ENCODE assay signal across 22 cellular contexts in genomic region chr2:11112870-11113428, GRCh38. TPM values are rescaled to one million over a fixed set of nuclear protein-coding genes. Genes with fewer than 3 reads are reported as not detected.
DNase-seq lines count a peak whose midpoint lies in the region; ATAC-seq, FAIRE-seq and TF ChIP-seq lines count a peak whose summit lies in the region.
"Had no signal": no experiment of that assay in that cellular context is flagged by ENCODE, and none has a peak within 500 bp of the region (broad histone marks: within the 10 kb centered on the region; RNA-seq: fewer than 3 reads in every experiment).

No MANE protein-coding gene starts in this region.

- H3K23ac ChIP-seq in H9 (ENCODE audit: insufficient read length, low read depth, low read length) (no peak overlapping the region), mesenchymal stem cell (ENCODE audit: low read length in 2 of 2) (no peak overlapping the region)

- H2BK120ac ChIP-seq in H9 (ENCODE audit: low read depth, low read length, poor library complexity, severe bottlenecking) (no peak overlapping the region), mesenchymal stem cell (ENCODE audit: low read depth, low read length) (no peak overlapping the region)

- H2BK20ac ChIP-seq in H9 (ENCODE audit: low read depth, low read length, poor library complexity, severe bottlenecking): no peak overlapping the region

- H3K9me3 Mint-ChIP-seq in H9 (peaks cover 5 to 10% of the 10 kb centered on the region in 2 experiments; a peak in 4 of 5 replicates), WTC11 (peaks cover 12% of the 10 kb centered on the region), endothelial cell (ENCODE audit: unreplicated experiment) (peaks cover 16% of the 10 kb centered on the region)
- peaks cover 5% of the 10 kb centered on the region for H3K9me3 Mint-ChIP-seq in activated naive CD4-positive, alpha-beta T cell treated with anti-CD3 and anti-CD28 coated beads for 36 hours

- H3K27me3 ChIP-seq in H9 (ENCODE audit: insufficient read depth, low read length): no peaks in the 10 kb centered on the region
- peaks cover 13 to 27% of the 10 kb centered on the region in 2 experiments for H3K27me3 ChIP-seq in mesenchymal stem cell (ENCODE audit: control insufficient read depth in 1 of 2, insufficient read depth in 1 of 2, low read length in 2 of 2)
- H3K27me3 ChIP-seq: SJCRH30 had no signal

- H4K91ac ChIP-seq in H9 (ENCODE audit: insufficient read length, low read depth, low read length): no peak overlapping the region
- peak overlapping the region; percentile 44 for H4K91ac ChIP-seq in mesenchymal stem cell (ENCODE audit: low read length)

- CTCF ChIA-PET in WTC11 (lab: Charles Lee): interaction anchor here (2.3 to 2.4 kb wide), 2 partner anchors 11 to 17 kb away, joined by 5 to 8 read pairs; no protein-coding TSS in a partner anchor
- CTCF ChIA-PET in activated naive CD4-positive, alpha-beta T cell treated with anti-CD3 and anti-CD28 coated beads for 36 hours (lab: Charles Lee): interaction anchor here (2.2 kb wide), 1 partner anchor 12 kb away, joined by 5 read pairs; no protein-coding TSS in a partner anchor

- H3K18ac ChIP-seq in H9 (ENCODE audit: insufficient read length, low read depth, low read length) (no peak overlapping the region), mesenchymal stem cell (ENCODE audit: low read depth in 1 of 2, low read length in 2 of 2) (no peak overlapping the region)

- peaks cover 6% of the 10 kb centered on the region for H3K9me3 ChIP-seq in H9 (ENCODE audit: control insufficient read depth, low read depth, low read length)
- no peaks in the 10 kb centered on the region for H3K9me3 ChIP-seq in mesenchymal stem cell (ENCODE audit: control insufficient read depth, low read length)
- no peaks in the 10 kb centered on the region for H3K9me3 ChIP-seq in kidney (ENCODE audit: control insufficient read depth in 1 of 2, low read length in 2 of 2)
- H3K9me3 ChIP-seq: A549, SJCRH30 had no signal

- no peak for TF ChIP-seq CTCF in H9 (conservative IDR thresholded peaks at IDR 0.05)
- no peak for TF ChIP-seq CTCF in WTC11 (IDR thresholded peaks at IDR 0.05)
- no peak for TF ChIP-seq CTCF in endothelial cell (IDR thresholded peaks at IDR 0.05; ENCODE audit: unreplicated experiment)
- TF ChIP-seq CTCF in kidney (IDR thresholded peaks at IDR 0.05; ENCODE audit: borderline replicate concordance, extremely low read depth, insufficient read depth): no peak

- H3K9ac ChIP-seq in H9 (ENCODE audit: extremely low read depth, insufficient read length, low read length) (no peak overlapping the region), mesenchymal stem cell (ENCODE audit: low read length) (no peak overlapping the region), kidney (ENCODE audit: low read length in 2 of 2) (no peak overlapping the region)

- no peak overlapping the region for H2BK12ac ChIP-seq in H9 (ENCODE audit: insufficient read length, low read depth, low read length)
- H2BK12ac ChIP-seq in mesenchymal stem cell (ENCODE audit: low read length in 2 of 2): no peak overlapping the region

- H3K4me1 ChIP-seq in H9 (ENCODE audit: insufficient read depth, low read length) (no peaks in the 10 kb centered on the region), mesenchymal stem cell (ENCODE audit: control insufficient read depth, insufficient read depth, low read depth, low read length) (no peaks in the 10 kb centered on the region), kidney (ENCODE audit: control insufficient read depth in 1 of 2, insufficient read depth in 1 of 2, low read depth in 1 of 2, low read length in 2 of 2) (no peaks in the 10 kb centered on the region)
- H3K4me1 ChIP-seq: A549, SJCRH30 had no signal

- no peak overlapping the region for H3K56ac ChIP-seq in H9 (ENCODE audit: insufficient read length, low read depth, low read length)

- H3K79me1 ChIP-seq in H9 (ENCODE audit: insufficient read depth, low read depth, low read length, poor library complexity, severe bottlenecking) (no peaks in the 10 kb centered on the region), mesenchymal stem cell (replicated peaks; ENCODE audit: low read length, poor library complexity, severe bottlenecking) (no peaks in the 10 kb centered on the region)

- H3K4me3 ChIP-seq in mesenchymal stem cell (ENCODE audit: insufficient read depth in 1 of 2, low read depth in 1 of 2, low read length in 2 of 2) (no peak overlapping the region), kidney (ENCODE audit: low read length in 2 of 2) (no peak overlapping the region)
- H3K4me3 ChIP-seq: A549, SJCRH30 had no signal

- no peak for FAIRE-seq in kidney (lab: Jason Lieb, UNC)
- FAIRE-seq: A549, RCC 7860 had no signal

- H3K27ac Mint-ChIP-seq in H9 (no peak overlapping the region), WTC11 (no peak overlapping the region), endothelial cell (ENCODE audit: unreplicated experiment) (no peak overlapping the region)
- no peak overlapping the region for H3K27ac Mint-ChIP-seq in activated naive CD4-positive, alpha-beta T cell treated with anti-CD3 and anti-CD28 coated beads for 36 hours
- H3K27ac Mint-ChIP-seq: B cell, HFFc6 had no signal

- H3K4me1 Mint-ChIP-seq in H9 (peaks cover 0 to 4% of the 10 kb centered on the region in 2 experiments; a peak in 2 of 4 replicates), WTC11 (no peaks in the 10 kb centered on the region), endothelial cell (ENCODE audit: unreplicated experiment) (peaks cover 2% of the 10 kb centered on the region)
- H3K4me1 Mint-ChIP-seq in activated naive CD4-positive, alpha-beta T cell treated with anti-CD3 and anti-CD28 coated beads for 36 hours (ENCODE audit: low read depth): peaks cover 2% of the 10 kb centered on the region
- H3K4me1 Mint-ChIP-seq: B cell, CD14-positive monocyte had no signal

- H3K79me2 ChIP-seq in H9 (ENCODE audit: insufficient read depth, low read length): no peaks in the 10 kb centered on the region

- no peak overlapping the region for H2BK5ac ChIP-seq in H9 (ENCODE audit: insufficient read length, low read length)
- H2BK5ac ChIP-seq in mesenchymal stem cell (ENCODE audit: low read depth, low read length, poor library complexity, severe bottlenecking): no peak overlapping the region

- no peaks in the 10 kb centered on the region for H3K23me2 ChIP-seq in H9 (ENCODE audit: insufficient read length, low read depth, low read length, poor library complexity, severe bottlenecking)

- no peak overlapping the region for H2BK15ac ChIP-seq in H9 (ENCODE audit: low read depth, low read length)
- H2BK15ac ChIP-seq in mesenchymal stem cell (ENCODE audit: low read depth, poor library complexity, severe bottlenecking): no peak overlapping the region

- POLR2A ChIA-PET in WTC11 (lab: Charles Lee): no interaction called here

- H2AK5ac ChIP-seq in H9 (ENCODE audit: insufficient read length, low read length): no peak overlapping the region
- H2AK5ac ChIP-seq in mesenchymal stem cell (ENCODE audit: low read length, severe bottlenecking): no peak overlapping the region

- H4K20me1 ChIP-seq in H9 (ENCODE audit: control insufficient read depth, insufficient read depth, insufficient read length): no peaks in the 10 kb centered on the region

- intact Hi-C loops in kidney (cut with DNase I): no loop called here
- intact Hi-C loops in activated naive CD4-positive, alpha-beta T cell treated with anti-CD3 and anti-CD28 coated beads for 36 hours (cut with micrococcal nuclease): no loop called here

- H3K14ac ChIP-seq in H9 (ENCODE audit: insufficient read depth, low read length): no peak overlapping the region
- no peak overlapping the region for H3K14ac ChIP-seq in mesenchymal stem cell (ENCODE audit: low read length in 2 of 2)

- H4K8ac ChIP-seq in H9 (replicated peaks; ENCODE audit: insufficient read length, low read depth, low read length) (peak overlapping the region; percentile 97), mesenchymal stem cell (ENCODE audit: low read length) (no peak overlapping the region)

- ATAC-seq in WTC11 (no peak), GM18868 (IDR thresholded peaks at IDR 0.05; ENCODE audit: unreplicated experiment) (no peak)

- H3K4ac ChIP-seq in H9 (ENCODE audit: low read depth, low read length) (no peak overlapping the region), mesenchymal stem cell (ENCODE audit: low read depth in 1 of 2, low read length in 2 of 2) (no peak overlapping the region)

- DNase-seq in H9: no peak
- no peak for DNase-seq in WTC11 (ENCODE audit: low spot score)
- no peak for DNase-seq in endothelial cell (ENCODE audit: low spot score)
- no peak for DNase-seq in mesenchymal stem cell
- no peak for DNase-seq in kidney
- no peak for DNase-seq in activated naive CD4-positive, alpha-beta T cell treated with anti-CD3 and anti-CD28 coated beads for 36 hours
- DNase-seq: DMS53, GDM1, HFFc6, KG1, NCI-H1105, NCI-H146, NCI-H226, NCI-H510A treated with DMSO at 0.1 percent for 48 hours, NCI-H82, OCI-M1, SJCRH30 had no signal

- H3K4me2 ChIP-seq in H9 (ENCODE audit: insufficient read depth, insufficient read length, low read length) (no peak overlapping the region), mesenchymal stem cell (ENCODE audit: low read length, poor library complexity, severe bottlenecking) (no peak overlapping the region)
- H3K4me2 ChIP-seq: A549 had no signal

- H3K27me3 Mint-ChIP-seq in H9 (ENCODE audit: low read depth) (peaks cover 10% of the 10 kb centered on the region), WTC11 (ENCODE audit: low read depth) (no peaks in the 10 kb centered on the region), endothelial cell (ENCODE audit: unreplicated experiment) (peaks cover 7% of the 10 kb centered on the region)
- H3K27me3 Mint-ChIP-seq in activated naive CD4-positive, alpha-beta T cell treated with anti-CD3 and anti-CD28 coated beads for 36 hours (ENCODE audit: low read depth): peaks cover 3% of the 10 kb centered on the region

- no peak overlapping the region for H3T11ph ChIP-seq in H9 (ENCODE audit: low read length)

- no peak overlapping the region for H3K4me3 Mint-ChIP-seq in H9
- no peak overlapping the region for H3K4me3 Mint-ChIP-seq in WTC11
- peak overlapping the region; percentile 62 for H3K4me3 Mint-ChIP-seq in endothelial cell (ENCODE audit: unreplicated experiment)
- no peak overlapping the region for H3K4me3 Mint-ChIP-seq in activated naive CD4-positive, alpha-beta T cell treated with anti-CD3 and anti-CD28 coated beads for 36 hours
- H3K4me3 Mint-ChIP-seq: B cell, CD14-positive monocyte, HFFc6 had no signal

- H3K36me3 ChIP-seq in mesenchymal stem cell (ENCODE audit: control insufficient read depth in 1 of 2, insufficient read depth in 2 of 2, low read depth in 1 of 2, low read length in 2 of 2) (no peaks in the 10 kb centered on the region), kidney (ENCODE audit: control insufficient read depth in 1 of 2, insufficient read depth in 2 of 2, low read length in 2 of 2) (no peaks in the 10 kb centered on the region)
- H3K36me3 ChIP-seq: SJCRH30 had no signal

- H3K27ac ChIP-seq in H9 (ENCODE audit: insufficient read length, low read depth, low read length): no peak overlapping the region
- H3K27ac ChIP-seq in mesenchymal stem cell (ENCODE audit: low read length, poor library complexity, severe bottlenecking): no peak overlapping the region
- H3K27ac ChIP-seq in kidney (ENCODE audit: low read depth in 2 of 2, low read length in 2 of 2): no peak overlapping the region
- H3K27ac ChIP-seq: A549, SJCRH30 had no signal

- 100% methylated on average over 3 of the region's 9 CpGs for WGBS in H9 (ENCODE audit: extremely low coverage, insufficient read length, low lambda C conversion rate)
- 96% methylated on average over 7 of the region's 9 CpGs for WGBS in mesenchymal stem cell

- no peak overlapping the region for H2AFZ ChIP-seq in H9 (ENCODE audit: low read length)
- H2AFZ ChIP-seq in mesenchymal stem cell (ENCODE audit: low read depth, low read length): no peak overlapping the region

- H3K36me3 Mint-ChIP-seq in H9 (ENCODE audit: insufficient read depth in 1 of 3, low read depth in 3 of 3) (no peaks in the 10 kb centered on the region; a peak in 2 of 7 replicates), WTC11 (no peaks in the 10 kb centered on the region), endothelial cell (ENCODE audit: low read depth, unreplicated experiment) (peaks cover 21% of the 10 kb centered on the region)
- H3K36me3 Mint-ChIP-seq in activated naive CD4-positive, alpha-beta T cell treated with anti-CD3 and anti-CD28 coated beads for 36 hours (ENCODE audit: low read depth): no peaks in the 10 kb centered on the region
- H3K36me3 Mint-ChIP-seq: CD14-positive monocyte had no signal

- no peak overlapping the region for H4K5ac ChIP-seq in H9 (ENCODE audit: insufficient read length, low read depth, low read length)

RNA-seq across cellular contexts. Expression of gene SLC66A3, which starts 42.3 kb away (rescaled TPM):
- total RNA-seq in H9 (2021): 13.3 and 14.5 TPM in 2 replicates
- total RNA-seq in WTC11 (2021): 11.7 to 14.8 TPM (median 12.5 TPM) in 3 replicates
- 12.1 TPM for total RNA-seq in endothelial cell (ENCODE audit: unreplicated experiment)
- polyA plus RNA-seq in mesenchymal stem cell (2013, experiment 1 of 2): 36.6 TPM
- polyA plus RNA-seq in mesenchymal stem cell (2013, experiment 2 of 2): 33.8 TPM
- 33.0 TPM for total RNA-seq in kidney
- polyA plus RNA-seq in kidney (ENCODE audit: insufficient read depth, low read depth, low replicate concordance): 28.4 TPM
- 10 to 100 TPM; 10.1 to 11.0 TPM for total RNA-seq in activated naive CD4-positive, alpha-beta T cell treated with anti-CD3 and anti-CD28 coated beads for 36 hours
